Comparison of ENCODE assay signal across 1 cellular context in genomic region chr17:69460963-69461922, GRCh38.
A peak's percentile ranks its signal among the peaks of the same experiment; 100 is the strongest.
TF ChIP-seq lines count a peak whose summit lies in the region.

No MANE protein-coding gene starts in this region.

TF ChIP-seq in H1, 55 proteins besides CTCF, POLR2A, EP300 and RAD21:
- TF ChIP-seq JUND (IDR thresholded peaks at IDR 0.05; ENCODE audit: low read length) (no peak), MAX (IDR thresholded peaks at IDR 0.05) (peak; percentile 60), HDAC2 (IDR thresholded peaks at IDR 0.05; ENCODE audit: borderline replicate concordance in 1 of 2, low read depth in 2 of 2, low read length in 2 of 2) (0 out of 4 replicates have a peak, but pooled peaks of 1 of the 2 experiments have one; percentile 11), CHD7 (IDR thresholded peaks at IDR 0.05; ENCODE audit: insufficient replicate concordance, low read length) (peak; percentile 62), NANOG (IDR thresholded peaks at IDR 0.05; ENCODE audit: insufficient read depth, low read depth, low read length, poor library complexity, severe bottlenecking) (no peak)
